In genomic region chr12:70826156-70826555, GRCh38 we compare ENCODE assay signal across 25 cellular contexts.
"Had no signal": no experiment of that assay in that cellular context is flagged by ENCODE, and none has a peak within 500 bp of the region (broad histone marks: within the 10 kb centered on the region; RNA-seq: fewer than 3 reads in every experiment).

No MANE protein-coding gene starts in this region.

- H3K4me3 Mint-ChIP-seq: naive thymus-derived CD4-positive, alpha-beta T cell; nephron; stimulated activated effector memory CD8-positive, alpha-beta T cell treated with anti-CD3 and anti-CD28 coated beads, Interleukin-12 subunit alpha, Interleukin-12 subunit beta, amount 100 ng/mL, for 72 hours; type B pancreatic cell had no signal

- H3K9me3 Mint-ChIP-seq: nephron; stimulated activated effector memory CD8-positive, alpha-beta T cell treated with anti-CD3 and anti-CD28 coated beads, Interleukin-12 subunit alpha, Interleukin-12 subunit beta, amount 100 ng/mL, for 72 hours; type B pancreatic cell had no signal

- DNase-seq: dorsolateral prefrontal cortex; effector CD4-positive, alpha-beta T cell; foreskin fibroblast; gastrocnemius medialis; head of caudate nucleus; islet precursor cell; kidney glomerular epithelial cell; mesenchymal stem cell; midbrain; naive thymus-derived CD4-positive, alpha-beta T cell; nucleus accumbens; stimulated activated CD4-positive, alpha-beta T cell treated with anti-CD3 and anti-CD28 coated beads, Interleukin-2, amount 100 ng/mL, for 24 hours; stimulated activated CD4-positive, alpha-beta T cell treated with anti-CD3 and anti-CD28 coated beads, Interleukin-4, amount 100 ng/mL, for 24 hours; stimulated activated naive CD4-positive, alpha-beta T cell treated with Interleukin-2 at 50 U/mL for 16 hours; stomach; testis; tibial artery had no signal

- H3K4me3 ChIP-seq: dorsolateral prefrontal cortex, gastrocnemius medialis, hepatocyte, lung, prostate gland, right atrium auricular region, stomach, testis, tibial artery had no signal

- H3K4me1 Mint-ChIP-seq: naive thymus-derived CD4-positive, alpha-beta T cell; nephron; stimulated activated effector memory CD8-positive, alpha-beta T cell treated with anti-CD3 and anti-CD28 coated beads, Interleukin-12 subunit alpha, Interleukin-12 subunit beta, amount 100 ng/mL, for 72 hours had no signal

- H3K27ac Mint-ChIP-seq: naive thymus-derived CD4-positive, alpha-beta T cell; nephron; stimulated activated effector memory CD8-positive, alpha-beta T cell treated with anti-CD3 and anti-CD28 coated beads, Interleukin-12 subunit alpha, Interleukin-12 subunit beta, amount 100 ng/mL, for 72 hours; type B pancreatic cell had no signal

- H3K79me2 ChIP-seq: hepatocyte had no signal

- H3K9me3 ChIP-seq: gastrocnemius medialis, prostate gland, right atrium auricular region, stomach, testis, tibial artery had no signal

- H3K27me3 Mint-ChIP-seq: type B pancreatic cell had no signal

- H3K27ac ChIP-seq: dorsolateral prefrontal cortex, epithelial cell of prostate, gastrocnemius medialis, hepatocyte, prostate gland, right atrium auricular region, stomach, testis, tibial artery had no signal

- H2AFZ ChIP-seq: hepatocyte had no signal

- H3K4me2 ChIP-seq: hepatocyte had no signal

- H3K36me3 Mint-ChIP-seq: naive thymus-derived CD4-positive, alpha-beta T cell; stimulated activated effector memory CD8-positive, alpha-beta T cell treated with anti-CD3 and anti-CD28 coated beads, Interleukin-12 subunit alpha, Interleukin-12 subunit beta, amount 100 ng/mL, for 72 hours; type B pancreatic cell had no signal

- H3K27me3 ChIP-seq: dorsolateral prefrontal cortex, gastrocnemius medialis, hepatocyte, right atrium auricular region, stomach, testis, tibial artery had no signal

- H3K4me1 ChIP-seq: gastrocnemius medialis, prostate gland, right atrium auricular region, stomach, testis, tibial artery had no signal

- H3K36me3 ChIP-seq: gastrocnemius medialis, prostate gland, right atrium auricular region, stomach, tibial artery had no signal
